16 cellular contexts compared by ENCODE assay signal in genomic region chr1:3184666-3185065, GRCh38.
DNase-seq lines count a peak whose midpoint lies in the region; ATAC-seq and TF ChIP-seq lines count a peak whose summit lies in the region.
"Had no signal": no experiment of that assay in that cellular context is flagged by ENCODE, and none has a peak within 500 bp of the region (broad histone marks: within the 10 kb centered on the region; RNA-seq: fewer than 3 reads in every experiment).

No MANE protein-coding gene starts in this region.

- peaks cover 6% of the 10 kb centered on the region for H3K27me3 Mint-ChIP-seq in activated naive CD8-positive, alpha-beta T cell
- peaks cover 45% of the 10 kb centered on the region for H3K27me3 Mint-ChIP-seq in activated naive CD8-positive, alpha-beta T cell treated with anti-CD3 and anti-CD28 coated beads for 36 hours
- H3K27me3 Mint-ChIP-seq in memory B cell, result peaks cover 6% of the 10 kb centered on the region

- TF ChIP-seq EP300 in stomach (IDR thresholded peaks at IDR 0.05), result no peak

- no peaks in the 10 kb centered on the region for H3K36me3 ChIP-seq in stomach

- peaks cover 33 to 66% (median 61%) of the 10 kb centered on the region in 4 donors for H3K4me1 ChIP-seq in stomach

- peak overlapping the region; percentile 62 to 89 (median 89) for H3K27ac ChIP-seq in stomach
- H3K27ac ChIP-seq: 22Rv1, HL-60 had no signal

- intact Hi-C loops in stomach (cut with DNase I; ENCODE audit: low total_unique reads), result no loop called here

- peaks cover 0 to 35% (median 0%) of the 10 kb centered on the region in 3 donors for H3K27me3 ChIP-seq in stomach

- DNase-seq in activated naive CD8-positive, alpha-beta T cell treated with anti-CD3 and anti-CD28 coated beads for 36 hours, result no peak
- DNase-seq in memory B cell (ENCODE audit: low spot score in 2 of 2) (no peak), stomach (no peak), NCI-H524 (lab: John Stamatoyannopoulos, UW) (no peak)
- DNase-seq: Calu3; CD4-positive, CD25-positive, alpha-beta regulatory T cell; DMS 273 treated with DMSO at 0.1 percent for 48 hours; GOT3; HCEC 1CT; HFFc6 had no signal

- 90 to 94% (median 93%) methylated on average over 19 to 20 of the region's 20 CpGs for WGBS in stomach, 5 donors

- H3K9me3 ChIP-seq in stomach, result no peaks in the 10 kb centered on the region

- no peak for ATAC-seq in memory B cell (ENCODE audit: low read depth)
- ATAC-seq in HG02759 (IDR thresholded peaks at IDR 0.05; ENCODE audit: unreplicated experiment), result no peak
- ATAC-seq in GM18868 (IDR thresholded peaks at IDR 0.05; ENCODE audit: unreplicated experiment), result no peak
- no peak for ATAC-seq in HG02973 (IDR thresholded peaks at IDR 0.05; ENCODE audit: unreplicated experiment)

- no peaks in the 10 kb centered on the region for H3K9me3 Mint-ChIP-seq in activated naive CD8-positive, alpha-beta T cell (ENCODE audit: low read depth)
- H3K9me3 Mint-ChIP-seq in activated naive CD8-positive, alpha-beta T cell treated with anti-CD3 and anti-CD28 coated beads for 36 hours, result no peaks in the 10 kb centered on the region
- no peaks in the 10 kb centered on the region for H3K9me3 Mint-ChIP-seq in memory B cell
- H3K9me3 Mint-ChIP-seq: CD4-positive, CD25-positive, alpha-beta regulatory T cell had no signal

- H3K27ac Mint-ChIP-seq in activated naive CD8-positive, alpha-beta T cell, result peak overlapping the region; percentile 10
- no peak overlapping the region for H3K27ac Mint-ChIP-seq in activated naive CD8-positive, alpha-beta T cell treated with anti-CD3 and anti-CD28 coated beads for 36 hours
- H3K27ac Mint-ChIP-seq in memory B cell, result peak overlapping the region; percentile 29
- H3K27ac Mint-ChIP-seq: CD4-positive, CD25-positive, alpha-beta regulatory T cell; HFFc6 had no signal

- TF ChIP-seq POLR2A in stomach (IDR thresholded peaks at IDR 0.05), result no peak

- no peaks in the 10 kb centered on the region for H3K36me3 Mint-ChIP-seq in activated naive CD8-positive, alpha-beta T cell
- H3K36me3 Mint-ChIP-seq in activated naive CD8-positive, alpha-beta T cell treated with anti-CD3 and anti-CD28 coated beads for 36 hours, result no peaks in the 10 kb centered on the region
- H3K36me3 Mint-ChIP-seq in memory B cell, result no peaks in the 10 kb centered on the region
- H3K36me3 Mint-ChIP-seq: CD4-positive, CD25-positive, alpha-beta regulatory T cell had no signal

- H3K4me3 ChIP-seq in stomach, result no peak overlapping the region

- no peak for TF ChIP-seq CTCF in stomach (IDR thresholded peaks at IDR 0.05)

- H3K4me1 Mint-ChIP-seq in activated naive CD8-positive, alpha-beta T cell (ENCODE audit: low read depth), result no peaks in the 10 kb centered on the region
- H3K4me1 Mint-ChIP-seq in activated naive CD8-positive, alpha-beta T cell treated with anti-CD3 and anti-CD28 coated beads for 36 hours, result no peaks in the 10 kb centered on the region
- H3K4me1 Mint-ChIP-seq in memory B cell, result no peaks in the 10 kb centered on the region

- H3K4me3 Mint-ChIP-seq in activated naive CD8-positive, alpha-beta T cell, result no peak overlapping the region
- H3K4me3 Mint-ChIP-seq in activated naive CD8-positive, alpha-beta T cell treated with anti-CD3 and anti-CD28 coated beads for 36 hours, result no peak overlapping the region
- no peak overlapping the region for H3K4me3 Mint-ChIP-seq in memory B cell
- H3K4me3 Mint-ChIP-seq: HFFc6 had no signal
